In the genomic region with DNA sequence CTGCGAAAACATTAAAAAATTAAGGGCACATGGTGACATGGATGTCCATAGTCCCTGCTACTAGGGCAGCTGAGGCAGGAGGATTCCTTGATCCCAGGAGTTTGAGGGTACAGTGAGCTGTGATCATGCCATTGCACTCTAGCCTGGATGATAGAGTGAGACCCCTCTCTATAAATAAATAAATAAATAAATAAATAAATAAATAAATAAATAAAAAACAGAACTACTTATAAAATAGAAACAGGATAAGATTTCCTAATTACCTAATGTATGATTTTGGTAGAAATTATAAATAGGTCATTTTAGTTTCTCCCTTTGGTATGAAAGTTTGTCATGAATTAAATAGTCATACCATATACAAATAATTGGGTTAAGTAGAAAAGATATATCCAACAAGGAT, we compare ENCODE assay signal across 32 cellular contexts.
DNase-seq lines count a peak whose midpoint lies in the region; ATAC-seq, FAIRE-seq and TF ChIP-seq lines count a peak whose summit lies in the region.
"Had no signal": no experiment of that assay in that cellular context is flagged by ENCODE, and none has a peak within 500 bp of the region (broad histone marks: within the 10 kb centered on the region; RNA-seq: fewer than 3 reads in every experiment).

No MANE protein-coding gene starts in this region.

- no peak for TF ChIP-seq EP300 in A549 (IDR thresholded peaks at IDR 0.05)

- H3K36me3 ChIP-seq in HEK293 (ENCODE audit: control insufficient read depth in 2 of 2, insufficient read depth in 1 of 2, low read length in 2 of 2) = no peaks in the 10 kb centered on the region
- no peaks in the 10 kb centered on the region for H3K36me3 ChIP-seq in kidney (ENCODE audit: control insufficient read depth in 1 of 2, insufficient read depth in 2 of 2, low read length in 2 of 2)
- H3K36me3 ChIP-seq: BE2C; BLaER1; BLaER1 treated with 17β-estradiol and CSF1 and Interleukin-3, amounts not matched to agents 10 nM and 100 nM had no signal

- H3K9me3 ChIP-seq in A549 = no peaks in the 10 kb centered on the region
- no peaks in the 10 kb centered on the region for H3K9me3 ChIP-seq in HEK293 (ENCODE audit: control insufficient read depth, insufficient read depth, low read depth, low read length)
- H3K9me3 ChIP-seq in kidney (ENCODE audit: control insufficient read depth in 1 of 2, low read length in 2 of 2) = peaks cover 0 to 2% of the 10 kb centered on the region in 2 donors
- H3K9me3 ChIP-seq: BE2C, BLaER1, Caco-2 had no signal

- H3K27ac ChIP-seq in A549 = no peak overlapping the region
- no peak overlapping the region for H3K27ac ChIP-seq in HEK293 (ENCODE audit: extremely low read depth, low read depth, low read length)
- no peak overlapping the region for H3K27ac ChIP-seq in kidney (ENCODE audit: low read depth in 2 of 2, low read length in 2 of 2)
- H3K27ac ChIP-seq: 22Rv1; BLaER1; BLaER1 treated with 17β-estradiol and CSF1 and Interleukin-3, amounts not matched to agents 10 nM and 100 nM; C4-2B had no signal

- H3K4me2 ChIP-seq in A549 = no peak overlapping the region
- H3K4me2 ChIP-seq: BLaER1; BLaER1 treated with 17β-estradiol and CSF1 and Interleukin-3, amounts not matched to agents 10 nM and 100 nM had no signal

- 33% methylated on average over 1 of the region's 1 CpG for WGBS in A549 (ENCODE audit: missing lambda C conversion rate)

- H3K9ac ChIP-seq in kidney (ENCODE audit: low read length in 2 of 2) = no peak overlapping the region
- H3K9ac ChIP-seq: BLaER1; BLaER1 treated with 17β-estradiol and CSF1 and Interleukin-3, amounts not matched to agents 10 nM and 100 nM had no signal

- no peaks in the 10 kb centered on the region for H3K4me1 ChIP-seq in A549
- no peaks in the 10 kb centered on the region for H3K4me1 ChIP-seq in HEK293 (ENCODE audit: control insufficient read depth, insufficient read depth, low read length)
- no peaks in the 10 kb centered on the region for H3K4me1 ChIP-seq in kidney (ENCODE audit: control insufficient read depth in 1 of 2, insufficient read depth in 1 of 2, low read depth in 1 of 2, low read length in 2 of 2)
- H3K4me1 ChIP-seq: BE2C; BLaER1; BLaER1 treated with 17β-estradiol and CSF1 and Interleukin-3, amounts not matched to agents 10 nM and 100 nM; Caco-2 had no signal

- intact Hi-C loops in kidney (cut with DNase I) = no loop called here

- H3K4me3 ChIP-seq in A549 (no peak overlapping the region), HEK293 (ENCODE audit: low read depth, low read length) (no peak overlapping the region), kidney (ENCODE audit: low read length in 2 of 2) (no peak overlapping the region)
- H3K4me3 ChIP-seq: BLaER1; BLaER1 treated with 17β-estradiol and CSF1 and Interleukin-3, amounts not matched to agents 10 nM and 100 nM had no signal

- TF ChIP-seq POLR2A in A549 (IDR thresholded peaks at IDR 0.05; ENCODE audit: low read length) = no peak

- no peak for TF ChIP-seq RAD21 in A549 (conservative IDR thresholded peaks at IDR 0.05 in 1 of 2, IDR thresholded peaks at IDR 0.05 in 1 of 2)

- CTCF ChIA-PET in A549 (lab: Yijun Ruan, JAX) (no interaction called here), HEK293 (lab: Yijun Ruan, JAX) (no interaction called here)

- DNase-seq in A549 (ENCODE audit: low read depth in 1 of 2, low spot score in 1 of 2) = no peak
- no peak for DNase-seq in kidney
- no peak for DNase-seq in T-helper 9 cell
- DNase-seq: 8988T; ACHN; AML-193; BE2C; C1 segment of cervical spinal cord; Caco-2; Calu3; CD4-positive, alpha-beta memory T cell; CD4-positive, alpha-beta T cell; CD4-positive, CD25-positive, alpha-beta regulatory T cell; CD8-positive, alpha-beta memory T cell; CD8-positive, alpha-beta T cell; COR-L47; DMS 273 treated with DMSO at 0.1 percent for 48 hours; DMS153; DMS53; DMS79; DMS79 treated with DMSO at 0.1 percent for 48 hours; DND-41; EL had no signal

- FAIRE-seq in A549 (lab: Jason Lieb, UNC) = no peak
- FAIRE-seq in kidney (lab: Jason Lieb, UNC) = peak; percentile 27
- FAIRE-seq: A204.1, D721Med had no signal

- ATAC-seq in A549 = no peak
- no peak for ATAC-seq in GM21390 (IDR thresholded peaks at IDR 0.05; ENCODE audit: unreplicated experiment)
- ATAC-seq in GM19395 (IDR thresholded peaks at IDR 0.05; ENCODE audit: unreplicated experiment) = no peak
- ATAC-seq: CD8-positive, alpha-beta T cell had no signal

- POLR2A ChIA-PET in A549 (lab: Yijun Ruan, JAX) (no interaction called here), HEK293 (lab: Yijun Ruan, JAX) (no interaction called here)

- TF ChIP-seq CTCF in A549 (IDR thresholded peaks at IDR 0.05) = no peak
- no peak for TF ChIP-seq CTCF in HEK293 (tag by site-specific recombination; IDR thresholded peaks at IDR 0.05)
- TF ChIP-seq CTCF in kidney (IDR thresholded peaks at IDR 0.05; ENCODE audit: borderline replicate concordance, extremely low read depth, insufficient read depth) = no peak

TF ChIP-seq in A549, 52 proteins besides CTCF, POLR2A, EP300 and RAD21:
- TF ChIP-seq ZC3H11A (IDR thresholded peaks at IDR 0.05) (peak; percentile 43), TFCP2L1 (CRISPR knock-in tag; IDR thresholded peaks at IDR 0.05) (no peak)

TF ChIP-seq in HEK293, 187 proteins besides CTCF, POLR2A, EP300 and RAD21 (continues in another document):
- TF ChIP-seq ZBTB8A (tag by site-specific recombination; IDR thresholded peaks at IDR 0.05) = peak; percentile 27; the same call in 1 of the 2 replicates
- peak; percentile 68; the same call in 1 of the 2 replicates for TF ChIP-seq ZNF394 (tag by site-specific recombination; IDR thresholded peaks at IDR 0.05; ENCODE audit: borderline replicate concordance)
- TF ChIP-seq ZNF560 (tag by site-specific recombination; IDR thresholded peaks at IDR 0.05; ENCODE audit: borderline replicate concordance) = 0 out of 2 replicates have a peak, but pooled peaks have one; percentile 5
- TF ChIP-seq ZNF660 (tag by site-specific recombination; IDR thresholded peaks at IDR 0.05) = no peak
- no peak for TF ChIP-seq ZNF830 (tag by site-specific recombination; IDR thresholded peaks at IDR 0.05; ENCODE audit: low read depth)
- no peak for TF ChIP-seq ZBTB48 (tag by site-specific recombination; IDR thresholded peaks at IDR 0.05)
- TF ChIP-seq, protein P1, sequence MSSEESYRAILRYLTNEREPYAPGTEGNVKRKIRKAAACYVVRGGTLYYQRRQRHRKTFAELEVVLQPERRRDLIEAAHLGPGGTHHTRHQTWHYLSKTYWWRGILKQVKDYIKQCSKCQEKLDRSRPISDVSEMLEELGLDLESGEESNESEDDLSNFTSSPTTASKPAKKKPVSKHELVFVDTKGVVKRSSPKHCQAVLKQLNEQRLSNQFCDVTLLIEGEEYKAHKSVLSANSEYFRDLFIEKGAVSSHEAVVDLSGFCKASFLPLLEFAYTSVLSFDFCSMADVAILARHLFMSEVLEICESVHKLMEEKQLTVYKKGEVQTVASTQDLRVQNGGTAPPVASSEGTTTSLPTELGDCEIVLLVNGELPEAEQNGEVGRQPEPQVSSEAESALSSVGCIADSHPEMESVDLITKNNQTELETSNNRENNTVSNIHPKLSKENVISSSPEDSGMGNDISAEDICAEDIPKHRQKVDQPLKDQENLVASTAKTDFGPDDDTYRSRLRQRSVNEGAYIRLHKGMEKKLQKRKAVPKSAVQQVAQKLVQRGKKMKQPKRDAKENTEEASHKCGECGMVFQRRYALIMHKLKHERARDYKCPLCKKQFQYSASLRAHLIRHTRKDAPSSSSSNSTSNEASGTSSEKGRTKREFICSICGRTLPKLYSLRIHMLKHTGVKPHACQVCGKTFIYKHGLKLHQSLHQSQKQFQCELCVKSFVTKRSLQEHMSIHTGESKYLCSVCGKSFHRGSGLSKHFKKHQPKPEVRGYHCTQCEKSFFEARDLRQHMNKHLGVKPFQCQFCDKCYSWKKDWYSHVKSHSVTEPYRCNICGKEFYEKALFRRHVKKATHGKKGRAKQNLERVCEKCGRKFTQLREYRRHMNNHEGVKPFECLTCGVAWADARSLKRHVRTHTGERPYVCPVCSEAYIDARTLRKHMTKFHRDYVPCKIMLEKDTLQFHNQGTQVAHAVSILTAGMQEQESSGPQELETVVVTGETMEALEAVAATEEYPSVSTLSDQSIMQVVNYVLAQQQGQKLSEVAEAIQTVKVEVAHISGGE (tag by site-specific recombination; conservative IDR thresholded peaks at IDR 0.05; ENCODE audit: low read depth) = peak; percentile 49
- TF ChIP-seq ZNF266 (tag by site-specific recombination; IDR thresholded peaks at IDR 0.05; ENCODE audit: low read depth) = 0 out of 2 replicates have a peak, but pooled peaks have one; percentile 37
- peak; percentile 27; the same call in 1 of the 2 replicates for TF ChIP-seq ZNF140 (tag by site-specific recombination; IDR thresholded peaks at IDR 0.05)
- TF ChIP-seq OSR2 (tag by site-specific recombination; IDR thresholded peaks at IDR 0.05) = no peak
- TF ChIP-seq ZNF664 (tag by site-specific recombination; IDR thresholded peaks at IDR 0.05) = 0 out of 2 replicates have a peak, but pooled peaks have one; percentile 19
- no peak for TF ChIP-seq KLF7 (tag by site-specific recombination; IDR thresholded peaks at IDR 0.05; ENCODE audit: borderline replicate concordance)
- peak; percentile 56 for TF ChIP-seq ZNF426 (tag by site-specific recombination; IDR thresholded peaks at IDR 0.05)
- TF ChIP-seq, protein P2, sequence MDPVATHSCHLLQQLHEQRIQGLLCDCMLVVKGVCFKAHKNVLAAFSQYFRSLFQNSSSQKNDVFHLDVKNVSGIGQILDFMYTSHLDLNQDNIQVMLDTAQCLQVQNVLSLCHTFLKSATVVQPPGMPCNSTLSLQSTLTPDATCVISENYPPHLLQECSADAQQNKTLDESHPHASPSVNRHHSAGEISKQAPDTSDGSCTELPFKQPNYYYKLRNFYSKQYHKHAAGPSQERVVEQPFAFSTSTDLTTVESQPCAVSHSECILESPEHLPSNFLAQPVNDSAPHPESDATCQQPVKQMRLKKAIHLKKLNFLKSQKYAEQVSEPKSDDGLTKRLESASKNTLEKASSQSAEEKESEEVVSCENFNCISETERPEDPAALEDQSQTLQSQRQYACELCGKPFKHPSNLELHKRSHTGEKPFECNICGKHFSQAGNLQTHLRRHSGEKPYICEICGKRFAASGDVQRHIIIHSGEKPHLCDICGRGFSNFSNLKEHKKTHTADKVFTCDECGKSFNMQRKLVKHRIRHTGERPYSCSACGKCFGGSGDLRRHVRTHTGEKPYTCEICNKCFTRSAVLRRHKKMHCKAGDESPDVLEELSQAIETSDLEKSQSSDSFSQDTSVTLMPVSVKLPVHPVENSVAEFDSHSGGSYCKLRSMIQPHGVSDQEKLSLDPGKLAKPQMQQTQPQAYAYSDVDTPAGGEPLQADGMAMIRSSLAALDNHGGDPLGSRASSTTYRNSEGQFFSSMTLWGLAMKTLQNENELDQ (tag by site-specific recombination; IDR thresholded peaks at IDR 0.05; ENCODE audit: low read depth) = no peak
- peak; percentile 61; the same call in 1 of the 2 replicates for TF ChIP-seq ZNF202 (tag by site-specific recombination; IDR thresholded peaks at IDR 0.05; ENCODE audit: borderline replicate concordance)
- peak; percentile 46 for TF ChIP-seq ZNF555 (tag by site-specific recombination; conservative IDR thresholded peaks at IDR 0.05)
